Comparison of ENCODE assay signal across 16 cellular contexts in genomic region chr21:17769049-17769845, GRCh38.
"Had no signal": no experiment of that assay in that cellular context is flagged by ENCODE, and none has a peak within 500 bp of the region (broad histone marks: within the 10 kb centered on the region; RNA-seq: fewer than 3 reads in every experiment).

No MANE protein-coding gene starts in this region.

- H3K4me3 ChIP-seq: sigmoid colon, suprapubic skin, upper lobe of right lung had no signal

- ATAC-seq: activated CD4-positive, alpha-beta T cell treated with anti-CD3 and anti-CD28 coated beads for 36 hours; activated T-cell treated with anti-CD3 and anti-CD28 coated beads, Interleukin-2, amount 50 U/mL, for 72 hours; left cardiac atrium; naive thymus-derived CD4-positive, alpha-beta T cell; upper lobe of right lung had no signal

- H3K36me3 ChIP-seq: sigmoid colon, suprapubic skin, upper lobe of right lung had no signal

- H3K27me3 ChIP-seq: sigmoid colon, suprapubic skin, upper lobe of right lung had no signal

- H3K4me3 Mint-ChIP-seq: activated CD4-positive, alpha-beta memory T cell treated with anti-CD3 and anti-CD28 coated beads, Interleukin-2, amount 10 ng/mL, durations not matched to agents 7 days and 5 days; activated CD4-positive, alpha-beta T cell treated with anti-CD3 and anti-CD28 coated beads for 36 hours; activated T-cell treated with anti-CD3 and anti-CD28 coated beads, Interleukin-2, amount 50 U/mL, for 72 hours; naive thymus-derived CD4-positive, alpha-beta T cell had no signal

- H3K4me1 ChIP-seq: sigmoid colon, suprapubic skin, upper lobe of right lung had no signal

- H3K9me3 ChIP-seq: suprapubic skin, upper lobe of right lung had no signal

- DNase-seq: activated CD4-positive, alpha-beta memory T cell treated with anti-CD3 and anti-CD28 coated beads, Interleukin-2, amount 10 ng/mL, durations not matched to agents 7 days and 5 days; activated CD4-positive, alpha-beta T cell treated with anti-CD3 and anti-CD28 coated beads for 36 hours; activated T-cell treated with anti-CD3 and anti-CD28 coated beads, Interleukin-2, amount 50 U/mL, for 72 hours; central memory CD4-positive, alpha-beta T cell; cortex of kidney; effector CD8-positive, alpha-beta T cell; erythroblast; left cardiac atrium; naive thymus-derived CD4-positive, alpha-beta T cell; posterior cingulate gyrus; sigmoid colon; stimulated activated CD4-positive, alpha-beta T cell treated with anti-CD3 and anti-CD28 coated beads, Interleukin-12 subunit alpha, Interleukin-12 subunit beta, amount 100 ng/mL, for 4 hours; stimulated activated naive CD4-positive, alpha-beta T cell treated with Interleukin-2 at 50 U/mL for 16 hours; T-helper 9 cell; upper lobe of right lung had no signal

- H3K27ac ChIP-seq: sigmoid colon, suprapubic skin, upper lobe of right lung had no signal

- H3K27me3 Mint-ChIP-seq: activated CD4-positive, alpha-beta memory T cell treated with anti-CD3 and anti-CD28 coated beads, Interleukin-2, amount 10 ng/mL, durations not matched to agents 7 days and 5 days; activated CD4-positive, alpha-beta T cell treated with anti-CD3 and anti-CD28 coated beads for 36 hours had no signal

- H3K27ac Mint-ChIP-seq: activated CD4-positive, alpha-beta memory T cell treated with anti-CD3 and anti-CD28 coated beads, Interleukin-2, amount 10 ng/mL, durations not matched to agents 7 days and 5 days; activated CD4-positive, alpha-beta T cell treated with anti-CD3 and anti-CD28 coated beads for 36 hours; activated T-cell treated with anti-CD3 and anti-CD28 coated beads, Interleukin-2, amount 50 U/mL, for 72 hours had no signal
